ENCODE assay signal across 2 cellular contexts in genomic region chr17:17300624-17301568, GRCh38.
A peak's percentile ranks its signal among the peaks of the same experiment; 100 is the strongest.
TF ChIP-seq lines count a peak whose summit lies in the region.

No MANE protein-coding gene starts in this region.

TF ChIP-seq in A549, 52 proteins besides CTCF, POLR2A, EP300 and RAD21 (continued from another document):
- no peak for TF ChIP-seq RARB (CRISPR knock-in tag; IDR thresholded peaks at IDR 0.05)
- TF ChIP-seq ZFP36 (IDR thresholded peaks at IDR 0.05; ENCODE audit: borderline replicate concordance, partially characterized antibody): no peak
- TF ChIP-seq, protein P1, sequence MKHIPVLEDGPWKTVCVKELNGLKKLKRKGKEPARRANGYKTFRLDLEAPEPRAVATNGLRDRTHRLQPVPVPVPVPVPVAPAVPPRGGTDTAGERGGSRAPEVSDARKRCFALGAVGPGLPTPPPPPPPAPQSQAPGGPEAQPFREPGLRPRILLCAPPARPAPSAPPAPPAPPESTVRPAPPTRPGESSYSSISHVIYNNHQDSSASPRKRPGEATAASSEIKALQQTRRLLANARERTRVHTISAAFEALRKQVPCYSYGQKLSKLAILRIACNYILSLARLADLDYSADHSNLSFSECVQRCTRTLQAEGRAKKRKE (CRISPR knock-in tag; IDR thresholded peaks at IDR 0.05; ENCODE audit: low read depth): no peak
- TF ChIP-seq SREBF2 (IDR thresholded peaks at IDR 0.05): 0 out of 2 replicates have a peak, but pooled peaks have one; percentile 17
- TF ChIP-seq ESRRA (IDR thresholded peaks at IDR 0.05; ENCODE audit: borderline replicate concordance, low read length): no peak
- TF ChIP-seq E2F6 (IDR thresholded peaks at IDR 0.05; ENCODE audit: borderline replicate concordance, low read depth): peak; percentile 73
- no peak for TF ChIP-seq CBX2 (IDR thresholded peaks at IDR 0.05; ENCODE audit: borderline replicate concordance, low read depth)
- no peak for TF ChIP-seq GATA3 (IDR thresholded peaks at IDR 0.05; ENCODE audit: borderline replicate concordance)

TF ChIP-seq in HEK293, 187 proteins besides CTCF, POLR2A, EP300 and RAD21 (continued from another document and continues in another):
- TF ChIP-seq, protein P2, sequence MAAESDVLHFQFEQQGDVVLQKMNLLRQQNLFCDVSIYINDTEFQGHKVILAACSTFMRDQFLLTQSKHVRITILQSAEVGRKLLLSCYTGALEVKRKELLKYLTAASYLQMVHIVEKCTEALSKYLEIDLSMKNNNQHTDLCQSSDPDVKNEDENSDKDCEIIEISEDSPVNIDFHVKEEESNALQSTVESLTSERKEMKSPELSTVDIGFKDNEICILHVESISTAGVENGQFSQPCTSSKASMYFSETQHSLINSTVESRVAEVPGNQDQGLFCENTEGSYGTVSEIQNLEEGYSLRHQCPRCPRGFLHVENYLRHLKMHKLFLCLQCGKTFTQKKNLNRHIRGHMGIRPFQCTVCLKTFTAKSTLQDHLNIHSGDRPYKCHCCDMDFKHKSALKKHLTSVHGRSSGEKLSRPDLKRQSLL (tag by site-specific recombination; IDR thresholded peaks at IDR 0.05): 0 out of 2 replicates have a peak, but pooled peaks have one; percentile 37
- TF ChIP-seq ZNF433 (tag by site-specific recombination; IDR thresholded peaks at IDR 0.05; ENCODE audit: low read depth): no peak
- no peak for TF ChIP-seq ZNF843 (tag by site-specific recombination; IDR thresholded peaks at IDR 0.05)
- TF ChIP-seq ZNF791 (tag by site-specific recombination; IDR thresholded peaks at IDR 0.05): no peak
- TF ChIP-seq ZNF239 (tag by site-specific recombination; IDR thresholded peaks at IDR 0.05): no peak
- no peak for TF ChIP-seq ZNF623 (tag by site-specific recombination; IDR thresholded peaks at IDR 0.05)
- no peak for TF ChIP-seq FEZF1 (tag by site-specific recombination; IDR thresholded peaks at IDR 0.05)
- TF ChIP-seq ZNF24 (tag by site-specific recombination; IDR thresholded peaks at IDR 0.05): no peak
- no peak for TF ChIP-seq ZNF292 (tag by site-specific recombination; IDR thresholded peaks at IDR 0.05; ENCODE audit: borderline replicate concordance, low read depth)
- TF ChIP-seq ZNF510 (tag by site-specific recombination; IDR thresholded peaks at IDR 0.05; ENCODE audit: insufficient replicate concordance): no peak
- TF ChIP-seq ZNF529 (tag by site-specific recombination; IDR thresholded peaks at IDR 0.05; ENCODE audit: insufficient replicate concordance): no peak
- no peak for TF ChIP-seq ZNF777 (tag by site-specific recombination; IDR thresholded peaks at IDR 0.05; ENCODE audit: borderline replicate concordance)
- no peak for TF ChIP-seq ZNF148 (tag by site-specific recombination; IDR thresholded peaks at IDR 0.05; ENCODE audit: borderline replicate concordance)
- TF ChIP-seq ZNF501 (tag by site-specific recombination; IDR thresholded peaks at IDR 0.05): peak; percentile 86
- no peak for TF ChIP-seq ZNF658 (tag by site-specific recombination; IDR thresholded peaks at IDR 0.05)
- TF ChIP-seq, protein P3, sequence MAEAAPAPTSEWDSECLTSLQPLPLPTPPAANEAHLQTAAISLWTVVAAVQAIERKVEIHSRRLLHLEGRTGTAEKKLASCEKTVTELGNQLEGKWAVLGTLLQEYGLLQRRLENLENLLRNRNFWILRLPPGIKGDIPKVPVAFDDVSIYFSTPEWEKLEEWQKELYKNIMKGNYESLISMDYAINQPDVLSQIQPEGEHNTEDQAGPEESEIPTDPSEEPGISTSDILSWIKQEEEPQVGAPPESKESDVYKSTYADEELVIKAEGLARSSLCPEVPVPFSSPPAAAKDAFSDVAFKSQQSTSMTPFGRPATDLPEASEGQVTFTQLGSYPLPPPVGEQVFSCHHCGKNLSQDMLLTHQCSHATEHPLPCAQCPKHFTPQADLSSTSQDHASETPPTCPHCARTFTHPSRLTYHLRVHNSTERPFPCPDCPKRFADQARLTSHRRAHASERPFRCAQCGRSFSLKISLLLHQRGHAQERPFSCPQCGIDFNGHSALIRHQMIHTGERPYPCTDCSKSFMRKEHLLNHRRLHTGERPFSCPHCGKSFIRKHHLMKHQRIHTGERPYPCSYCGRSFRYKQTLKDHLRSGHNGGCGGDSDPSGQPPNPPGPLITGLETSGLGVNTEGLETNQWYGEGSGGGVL (tag by site-specific recombination; IDR thresholded peaks at IDR 0.05): no peak
- 0 out of 2 replicates have a peak, but pooled peaks have one; percentile 10 for TF ChIP-seq ZNF133 (tag by site-specific recombination; IDR thresholded peaks at IDR 0.05)
- TF ChIP-seq ZNF37A (tag by site-specific recombination; IDR thresholded peaks at IDR 0.05): no peak
- peak; percentile 18; the same call in 1 of the 2 replicates for TF ChIP-seq KLF10 (tag by site-specific recombination; IDR thresholded peaks at IDR 0.05)
- TF ChIP-seq, protein P4, sequence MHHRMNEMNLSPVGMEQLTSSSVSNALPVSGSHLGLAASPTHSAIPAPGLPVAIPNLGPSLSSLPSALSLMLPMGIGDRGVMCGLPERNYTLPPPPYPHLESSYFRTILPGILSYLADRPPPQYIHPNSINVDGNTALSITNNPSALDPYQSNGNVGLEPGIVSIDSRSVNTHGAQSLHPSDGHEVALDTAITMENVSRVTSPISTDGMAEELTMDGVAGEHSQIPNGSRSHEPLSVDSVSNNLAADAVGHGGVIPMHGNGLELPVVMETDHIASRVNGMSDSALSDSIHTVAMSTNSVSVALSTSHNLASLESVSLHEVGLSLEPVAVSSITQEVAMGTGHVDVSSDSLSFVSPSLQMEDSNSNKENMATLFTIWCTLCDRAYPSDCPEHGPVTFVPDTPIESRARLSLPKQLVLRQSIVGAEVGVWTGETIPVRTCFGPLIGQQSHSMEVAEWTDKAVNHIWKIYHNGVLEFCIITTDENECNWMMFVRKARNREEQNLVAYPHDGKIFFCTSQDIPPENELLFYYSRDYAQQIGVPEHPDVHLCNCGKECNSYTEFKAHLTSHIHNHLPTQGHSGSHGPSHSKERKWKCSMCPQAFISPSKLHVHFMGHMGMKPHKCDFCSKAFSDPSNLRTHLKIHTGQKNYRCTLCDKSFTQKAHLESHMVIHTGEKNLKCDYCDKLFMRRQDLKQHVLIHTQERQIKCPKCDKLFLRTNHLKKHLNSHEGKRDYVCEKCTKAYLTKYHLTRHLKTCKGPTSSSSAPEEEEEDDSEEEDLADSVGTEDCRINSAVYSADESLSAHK (tag by site-specific recombination; IDR thresholded peaks at IDR 0.05): no peak
- no peak for TF ChIP-seq ZNF114 (tag by site-specific recombination; IDR thresholded peaks at IDR 0.05)
- no peak for TF ChIP-seq GFI1B (tag by site-specific recombination; IDR thresholded peaks at IDR 0.05)
- TF ChIP-seq ZNF530 (tag by site-specific recombination; IDR thresholded peaks at IDR 0.05; ENCODE audit: low read depth): no peak
- 0 out of 2 replicates have a peak, but pooled peaks have one; percentile 16 for TF ChIP-seq REPIN1 (tag by site-specific recombination; IDR thresholded peaks at IDR 0.05; ENCODE audit: low read depth)
- TF ChIP-seq ZNF76 (tag by site-specific recombination; IDR thresholded peaks at IDR 0.05; ENCODE audit: borderline replicate concordance, low read depth): peak; percentile 68
- no peak for TF ChIP-seq GLI2 (tag by site-specific recombination; IDR thresholded peaks at IDR 0.05; ENCODE audit: borderline replicate concordance, low read depth)
- peak; percentile 56 for TF ChIP-seq YY2 (tag by site-specific recombination; IDR thresholded peaks at IDR 0.05)
- peak; percentile 27 for TF ChIP-seq ZNF629 (tag by site-specific recombination; IDR thresholded peaks at IDR 0.05)
- TF ChIP-seq ZBTB21 (tag by site-specific recombination; IDR thresholded peaks at IDR 0.05): no peak; the same call in 1 of the 2 replicates
- no peak for TF ChIP-seq ELK4 (IDR thresholded peaks at IDR 0.05; ENCODE audit: borderline replicate concordance, low read depth, low read length)
- TF ChIP-seq ZNF701 (tag by site-specific recombination; IDR thresholded peaks at IDR 0.05): no peak
- TF ChIP-seq, protein P5, sequence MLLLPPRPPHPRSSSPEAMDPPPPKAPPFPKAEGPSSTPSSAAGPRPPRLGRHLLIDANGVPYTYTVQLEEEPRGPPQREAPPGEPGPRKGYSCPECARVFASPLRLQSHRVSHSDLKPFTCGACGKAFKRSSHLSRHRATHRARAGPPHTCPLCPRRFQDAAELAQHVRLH (tag by site-specific recombination; IDR thresholded peaks at IDR 0.05): peak; percentile 61; the same call in 1 of the 2 replicates
- TF ChIP-seq ZNF768 (tag by site-specific recombination; IDR thresholded peaks at IDR 0.05): peak; percentile 92; the same call in 1 of the 2 replicates
- peak; percentile 53 for TF ChIP-seq PRDM10 (tag by site-specific recombination; IDR thresholded peaks at IDR 0.05)
- TF ChIP-seq ZNF169 (tag by site-specific recombination; IDR thresholded peaks at IDR 0.05): no peak
- peak; percentile 97 for TF ChIP-seq GLIS2 (tag by site-specific recombination; IDR thresholded peaks at IDR 0.05)
- TF ChIP-seq ZNF792 (tag by site-specific recombination; IDR thresholded peaks at IDR 0.05): peak; percentile 52; the same call in 1 of the 2 replicates
- TF ChIP-seq ZNF157 (tag by site-specific recombination; IDR thresholded peaks at IDR 0.05): no peak
- peak; percentile 18 for TF ChIP-seq ZNF639 (tag by site-specific recombination; IDR thresholded peaks at IDR 0.05)
- TF ChIP-seq, protein P6, sequence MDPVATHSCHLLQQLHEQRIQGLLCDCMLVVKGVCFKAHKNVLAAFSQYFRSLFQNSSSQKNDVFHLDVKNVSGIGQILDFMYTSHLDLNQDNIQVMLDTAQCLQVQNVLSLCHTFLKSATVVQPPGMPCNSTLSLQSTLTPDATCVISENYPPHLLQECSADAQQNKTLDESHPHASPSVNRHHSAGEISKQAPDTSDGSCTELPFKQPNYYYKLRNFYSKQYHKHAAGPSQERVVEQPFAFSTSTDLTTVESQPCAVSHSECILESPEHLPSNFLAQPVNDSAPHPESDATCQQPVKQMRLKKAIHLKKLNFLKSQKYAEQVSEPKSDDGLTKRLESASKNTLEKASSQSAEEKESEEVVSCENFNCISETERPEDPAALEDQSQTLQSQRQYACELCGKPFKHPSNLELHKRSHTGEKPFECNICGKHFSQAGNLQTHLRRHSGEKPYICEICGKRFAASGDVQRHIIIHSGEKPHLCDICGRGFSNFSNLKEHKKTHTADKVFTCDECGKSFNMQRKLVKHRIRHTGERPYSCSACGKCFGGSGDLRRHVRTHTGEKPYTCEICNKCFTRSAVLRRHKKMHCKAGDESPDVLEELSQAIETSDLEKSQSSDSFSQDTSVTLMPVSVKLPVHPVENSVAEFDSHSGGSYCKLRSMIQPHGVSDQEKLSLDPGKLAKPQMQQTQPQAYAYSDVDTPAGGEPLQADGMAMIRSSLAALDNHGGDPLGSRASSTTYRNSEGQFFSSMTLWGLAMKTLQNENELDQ (tag by site-specific recombination; IDR thresholded peaks at IDR 0.05; ENCODE audit: low read depth): no peak
- no peak for TF ChIP-seq ZNF571 (tag by site-specific recombination; IDR thresholded peaks at IDR 0.05)
